ENCODE assay signal across 35 cellular contexts in the genomic region with DNA sequence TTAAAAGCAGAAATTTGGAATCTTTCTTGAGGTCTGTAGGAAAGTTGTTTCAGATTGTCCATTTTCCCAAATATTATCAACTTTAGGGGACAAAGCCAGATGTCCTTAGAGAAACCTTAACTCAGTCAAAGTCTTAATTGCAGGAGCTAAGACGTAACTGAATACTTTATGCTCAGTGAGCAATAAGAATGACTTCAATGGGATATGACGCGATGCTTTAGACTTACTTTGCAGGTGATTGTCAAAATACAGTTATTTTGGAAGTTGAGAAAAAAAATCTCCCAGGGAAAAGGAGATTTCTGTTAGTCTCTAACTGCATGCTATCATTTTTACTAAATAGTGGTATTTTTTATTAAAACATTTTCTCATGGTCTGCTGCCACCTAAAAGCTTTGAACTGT.
"Had no signal": no experiment of that assay in that cellular context is flagged by ENCODE, and none has a peak within 500 bp of the region (broad histone marks: within the 10 kb centered on the region; RNA-seq: fewer than 3 reads in every experiment).

No MANE protein-coding gene starts in this region.

- H3K36me3 ChIP-seq: MG63 had no signal

- H3K4me3 ChIP-seq: MG63 had no signal

- H3K27me3 ChIP-seq: MG63 had no signal

- DNase-seq: Kasumi-1, MG63, MM.1S, MV-4-11, NCI-H1048, NCI-H1092, NCI-H1092 treated with DMSO at 0.1 percent for 48 hours, NCI-H1105, NCI-H1105 treated with DMSO at 0.1 percent for 48 hours, NCI-H1417, NCI-H1417 treated with DMSO at 0.1 percent for 48 hours, NCI-H1436, NCI-H1436 treated with DMSO at 0.1 percent for 48 hours, NCI-H146, NCI-H1694, NCI-H1694 treated with DMSO at 0.1 percent for 48 hours, NCI-H187, NCI-H187 treated with DMSO at 0.1 percent for 48 hours, NCI-H1930, NCI-H2029, NCI-H2029 treated with DMSO at 0.1 percent for 48 hours, NCI-H2081, NCI-H2081 treated with DMSO at 0.1 percent for 48 hours, NCI-H2107, NCI-H2171, NCI-H2171 treated with DMSO at 0.1 percent for 48 hours, NCI-H2227 treated with DMSO at 0.1 percent for 48 hours, NCI-H226, NCI-H345, NCI-H446, NCI-H446 treated with DMSO at 0.1 percent for 48 hours, NCI-H510A, NCI-H510A treated with DMSO at 0.1 percent for 48 hours, NCI-H524, NCI-H524 treated with DMSO at 0.1 percent for 48 hours had no signal

- H3K9me3 ChIP-seq: MG63 had no signal
